8 cellular contexts compared by ENCODE assay signal in genomic region chr3:122680381-122681293, GRCh38. TPM values are rescaled to one million over a fixed set of nuclear protein-coding genes. Genes with fewer than 3 reads are reported as not detected.
A peak's percentile ranks its signal among the peaks of the same experiment; 100 is the strongest.
DNase-seq lines count a peak whose midpoint lies in the region; ATAC-seq and TF ChIP-seq lines count a peak whose summit lies in the region.

TSS of gene PARP14 (plus strand) at chr3:122680839. CDS start at chr3:122680884, 45 bp downstream.

- H3K4me1 Mint-ChIP-seq in activated CD4-positive, alpha-beta T cell treated with anti-CD3 and anti-CD28 coated beads for 36 hours, result peaks cover 52% of the 10 kb centered on the region
- H3K4me1 Mint-ChIP-seq in chondrocyte (ENCODE audit: low read depth), result peaks cover 42% of the 10 kb centered on the region

- intact Hi-C loops in activated CD4-positive, alpha-beta T cell treated with anti-CD3 and anti-CD28 coated beads for 36 hours (cut with DNase I, micrococcal nuclease), result loop anchor here (1.0 to 10.0 kb wide), 7 partner anchors 70 to 846 kb away; partner anchors contain the start of genes WDR5B (in 2 of the 2), EAF2 (in 1 of the 2), HSPBAP1 (in 1 of the 2) and IQCB1 (in 1 of the 2)

- peaks cover 52% of the 10 kb centered on the region for H3K4me1 ChIP-seq in DOHH2 (ENCODE audit: control insufficient read depth, low read length)

- no peaks in the 10 kb centered on the region for H3K79me2 ChIP-seq in DOHH2 (ENCODE audit: control insufficient read depth, low read length)

- no peaks in the 10 kb centered on the region for H4K20me1 ChIP-seq in DOHH2 (ENCODE audit: control insufficient read depth, insufficient read depth, low read depth, low read length)

- H3K36me3 ChIP-seq in DOHH2 (ENCODE audit: control insufficient read depth, low read length), result no peaks in the 10 kb centered on the region
- no peaks in the 10 kb centered on the region for H3K36me3 ChIP-seq in kidney epithelial cell (ENCODE audit: control insufficient read depth, insufficient read depth, low read length)

- H3K27ac Mint-ChIP-seq in activated CD4-positive, alpha-beta T cell treated with anti-CD3 and anti-CD28 coated beads for 36 hours, result peak within 1 kb of the TSS; percentile 97
- peak within 1 kb of the TSS; percentile 92 for H3K27ac Mint-ChIP-seq in chondrocyte (ENCODE audit: unreplicated experiment)

- peak within 1 kb of the TSS; percentile 80 for H3K4me3 ChIP-seq in DOHH2 (ENCODE audit: low read length)
- peak within 1 kb of the TSS; percentile 66 for H3K4me3 ChIP-seq in kidney epithelial cell (ENCODE audit: low read depth, low read length)

- no peaks in the 10 kb centered on the region for H3K9me2 ChIP-seq in DOHH2 (replicated peaks; ENCODE audit: control insufficient read depth, low read length)

- H3K27ac ChIP-seq in DOHH2 (ENCODE audit: low read depth, low read length), result no peak within 1 kb of the TSS

- H3F3A ChIP-seq in DOHH2 (ENCODE audit: control insufficient read depth, insufficient read depth), result no peaks in the 10 kb centered on the region; the same call in none of the 2 replicates

- H3K9me3 Mint-ChIP-seq in activated CD4-positive, alpha-beta T cell treated with anti-CD3 and anti-CD28 coated beads for 36 hours (ENCODE audit: low read depth), result no peaks in the 10 kb centered on the region
- no peaks in the 10 kb centered on the region for H3K9me3 Mint-ChIP-seq in chondrocyte (ENCODE audit: low read depth)

- no peaks in the 10 kb centered on the region for H3K9me3 ChIP-seq in DOHH2 (ENCODE audit: control insufficient read depth, insufficient read depth, low read length)

- POLR2A ChIA-PET in activated CD4-positive, alpha-beta T cell treated with anti-CD3 and anti-CD28 coated beads for 36 hours (lab: Charles Lee), result interaction anchor here (0.6 to 1.8 kb wide), 3 partner anchors 113 to 264 kb away, joined by 3 to 7 read pairs (median 4); partner anchors contain the start of genes HSPBAP1 and WDR5B

- H3K27me3 ChIP-seq in DOHH2 (ENCODE audit: control insufficient read depth, low read length), result peaks cover 14% of the 10 kb centered on the region
- H3K27me3 ChIP-seq in kidney epithelial cell (ENCODE audit: control insufficient read depth, insufficient read depth, low read length), result no peaks in the 10 kb centered on the region

- peak within 1 kb of the TSS; percentile 93 for H3K4me2 ChIP-seq in DOHH2 (ENCODE audit: low read length)

- peaks cover 12% of the 10 kb centered on the region for H3K36me3 Mint-ChIP-seq in activated CD4-positive, alpha-beta T cell treated with anti-CD3 and anti-CD28 coated beads for 36 hours (ENCODE audit: low read depth)
- peaks cover 2% of the 10 kb centered on the region for H3K36me3 Mint-ChIP-seq in chondrocyte (ENCODE audit: low read depth)

- CTCF ChIA-PET in activated CD4-positive, alpha-beta T cell treated with anti-CD3 and anti-CD28 coated beads for 36 hours (lab: Charles Lee), result interaction anchor here (1.0 to 4.8 kb wide), 15 partner anchors 8 to 298 kb away, joined by 3 to 58 read pairs (median 12); partner anchors contain the start of genes DTX3L, MIX23 and PARP9

- peak; percentile 71 for ATAC-seq in activated CD4-positive, alpha-beta T cell treated with anti-CD3 and anti-CD28 coated beads for 36 hours
- no peak for ATAC-seq in GM18873 (IDR thresholded peaks at IDR 0.05; ENCODE audit: low FRiP score, unreplicated experiment)

- H3K27me3 Mint-ChIP-seq in activated CD4-positive, alpha-beta T cell treated with anti-CD3 and anti-CD28 coated beads for 36 hours, result no peaks in the 10 kb centered on the region
- no peaks in the 10 kb centered on the region for H3K27me3 Mint-ChIP-seq in chondrocyte (ENCODE audit: low read depth)

- TF ChIP-seq CTCF in DOHH2 (IDR thresholded peaks at IDR 0.05; ENCODE audit: low read depth, low read length, poor library complexity, severe bottlenecking) (no peak), chondrocyte (IDR thresholded peaks at IDR 0.05) (peak; percentile 40), kidney epithelial cell (IDR thresholded peaks at IDR 0.05; ENCODE audit: insufficient read depth, low read length, poor library complexity, severe bottlenecking) (peak; percentile 8)

- peak; percentile 71 for DNase-seq in H4 (ENCODE audit: low spot score)
- DNase-seq in NCI-H2029 (lab: John Stamatoyannopoulos, UW), result peak; percentile 56
- DNase-seq in activated CD4-positive, alpha-beta T cell treated with anti-CD3 and anti-CD28 coated beads for 36 hours, result peak; percentile 80
- no peak for DNase-seq in chondrocyte (ENCODE audit: low spot score)
- peak; percentile 29 for DNase-seq in kidney epithelial cell (ENCODE audit: low read depth)
- DNase-seq in stimulated activated CD4-positive, alpha-beta T cell treated with anti-CD3 and anti-CD28 coated beads, Interleukin-15, amount 100 ng/mL, for 24 hours, result peak; percentile 72

- H3K4me3 Mint-ChIP-seq in activated CD4-positive, alpha-beta T cell treated with anti-CD3 and anti-CD28 coated beads for 36 hours, result peak within 1 kb of the TSS; percentile 95
- peak within 1 kb of the TSS; percentile 82 for H3K4me3 Mint-ChIP-seq in chondrocyte (ENCODE audit: unreplicated experiment)

RNA-seq across cellular contexts. Expression of gene PARP14, which starts in this region (rescaled TPM):
- 42.7 and 60.5 TPM in 2 replicates for total RNA-seq in H4 (2014; rRNA removed; shearing (Covaris generic))
- 10 to 100 TPM; 51.6 to 57.9 TPM for total RNA-seq in activated CD4-positive, alpha-beta T cell treated with anti-CD3 and anti-CD28 coated beads for 36 hours
- total RNA-seq in chondrocyte, result 14.1 to 29.0 TPM (median 15.3 TPM) in 3 replicates
- total RNA-seq in kidney epithelial cell, result 46.9 and 48.9 TPM in 2 replicates
